17 cellular contexts compared by ENCODE assay signal in the genomic region with DNA sequence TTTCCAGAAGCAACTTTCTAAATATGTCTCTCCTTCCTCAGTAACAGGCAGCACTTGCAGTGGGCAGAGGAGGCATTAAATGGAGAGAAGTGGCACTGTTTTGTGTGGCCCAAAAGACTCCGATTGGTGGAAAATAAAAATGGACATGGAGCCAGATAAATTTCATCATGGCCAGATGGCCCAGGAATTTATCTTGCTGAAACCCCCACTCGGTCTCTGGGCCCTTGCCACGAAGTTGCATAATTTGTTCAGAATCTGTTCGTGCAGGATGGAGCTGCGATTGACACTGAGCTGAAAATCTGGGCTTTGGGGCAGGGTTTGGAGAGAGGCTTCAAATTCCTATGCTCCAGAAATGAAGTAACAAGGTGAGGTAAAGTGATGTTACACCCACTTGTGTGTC.
A peak's percentile ranks its signal among the peaks of the same experiment; 100 is the strongest.
DNase-seq lines count a peak whose midpoint lies in the region; ATAC-seq, FAIRE-seq and TF ChIP-seq lines count a peak whose summit lies in the region.
"Had no signal": no experiment of that assay in that cellular context is flagged by ENCODE, and none has a peak within 500 bp of the region (broad histone marks: within the 10 kb centered on the region; RNA-seq: fewer than 3 reads in every experiment).

No MANE protein-coding gene starts in this region.

- in situ Hi-C loops in G401 (cut with HindIII; ENCODE audit: low sequenced_read_pairs): no loop called here

- 34 to 38% methylated on average over 5 of the region's 5 CpGs for WGBS in body of pancreas, 2 donors
- WGBS in heart left ventricle, 4 donors: 46 to 73% (median 57%) methylated on average over 5 of the region's 5 CpGs
- WGBS in smooth muscle cell (ENCODE audit: low lambda C conversion rate): 75% methylated on average over 5 of the region's 5 CpGs

- H3K27me3 ChIP-seq in body of pancreas: no peaks in the 10 kb centered on the region
- H3K27me3 ChIP-seq in heart left ventricle: no peaks in the 10 kb centered on the region
- no peaks in the 10 kb centered on the region for H3K27me3 ChIP-seq in smooth muscle cell (ENCODE audit: low read depth)
- H3K27me3 ChIP-seq: SJCRH30 had no signal

- no peak overlapping the region for H3K27ac ChIP-seq in body of pancreas
- H3K27ac ChIP-seq in heart left ventricle: no peak overlapping the region
- peak overlapping the region; percentile 80 for H3K27ac ChIP-seq in smooth muscle cell (ENCODE audit: low read depth)
- H3K27ac ChIP-seq: neutrophil, SJCRH30 had no signal

- H2AFZ ChIP-seq in smooth muscle cell (ENCODE audit: low read depth): no peak overlapping the region

- H3K9ac ChIP-seq in smooth muscle cell (ENCODE audit: low read depth): no peak overlapping the region

- H3K4me2 ChIP-seq in smooth muscle cell: no peak overlapping the region

- TF ChIP-seq CTCF in body of pancreas (IDR thresholded peaks at IDR 0.05): no peak
- TF ChIP-seq CTCF in heart left ventricle (IDR thresholded peaks at IDR 0.05): no peak
- TF ChIP-seq CTCF in smooth muscle cell (IDR thresholded peaks at IDR 0.05; ENCODE audit: borderline replicate concordance, insufficient read depth, poor library complexity, severe bottlenecking): no peak

- no peak for FAIRE-seq in GM12892 (lab: Jason Lieb, UNC)

- no peaks in the 10 kb centered on the region for H3K79me2 ChIP-seq in smooth muscle cell (ENCODE audit: low read depth)

- H3K4me1 ChIP-seq in body of pancreas: no peaks in the 10 kb centered on the region
- H3K4me1 ChIP-seq in heart left ventricle: peaks cover 0 to 9% (median 0%) of the 10 kb centered on the region in 12 donors
- no peaks in the 10 kb centered on the region for H3K4me1 ChIP-seq in smooth muscle cell (ENCODE audit: low read depth)
- H3K4me1 ChIP-seq: SJCRH30 had no signal

- no peaks in the 10 kb centered on the region for H3F3A ChIP-seq in smooth muscle cell (ENCODE audit: low read depth)

- DNase-seq in G401 (ENCODE audit: low spot score) (peak; percentile 97), body of pancreas (peak in 3 of 4 donors; percentile 19 to 25 (median 22)), heart left ventricle (peak in 4 of 5 donors; percentile 28 to 67 (median 53)), smooth muscle cell (lab: John Stamatoyannopoulos, UW; ENCODE audit: unreplicated experiment) (no peak), amniotic stem cell (lab: John Stamatoyannopoulos, UW) (no peak), GM12892 (ENCODE audit: insufficient read length) (no peak)
- no peak for DNase-seq in activated CD4-positive, alpha-beta T cell treated with anti-CD3 and anti-CD28 coated beads, Interleukin-2, amount 50 U/mL, for 1 hour
- DNase-seq: activated B cell treated with CpG ODN at 0.5 μM for 24 hours; activated T-cell treated with anti-CD3 and anti-CD28 coated beads, Interleukin-2, amount 50 U/mL, for 72 hours; COR-L47; foreskin melanocyte; NCI-H1417 treated with DMSO at 0.1 percent for 48 hours; NCI-H82; SJCRH30; stimulated activated CD4-positive, alpha-beta T cell treated with anti-CD3 and anti-CD28 coated beads, Interleukin-1b, Interleukin-23, amount 100 ng/mL, for 48 hours had no signal

- TF ChIP-seq POLR2A in body of pancreas (IDR thresholded peaks at IDR 0.05) (no peak), heart left ventricle (IDR thresholded peaks at IDR 0.05) (no peak), GM12892 (IDR thresholded peaks at IDR 0.05; ENCODE audit: low read depth, low read length) (no peak)

- H3K36me3 ChIP-seq in body of pancreas (replicated peaks in 1 of 2; ENCODE audit: insufficient read depth in 1 of 2, low read depth in 2 of 2) (no peaks in the 10 kb centered on the region), heart left ventricle (no peaks in the 10 kb centered on the region), smooth muscle cell (ENCODE audit: low read depth) (no peaks in the 10 kb centered on the region)
- H3K36me3 ChIP-seq: neutrophil, SJCRH30 had no signal

- H3K4me3 ChIP-seq in body of pancreas (no peak overlapping the region), heart left ventricle (no peak overlapping the region), smooth muscle cell (no peak overlapping the region)
- H3K4me3 ChIP-seq: SJCRH30 had no signal

- ATAC-seq in body of pancreas (peak; percentile 35), heart left ventricle (peak in 3 of 4 donors; percentile 39 to 84 (median 51)), GM19463 (IDR thresholded peaks at IDR 0.05; ENCODE audit: unreplicated experiment) (no peak)
- ATAC-seq: activated T-cell treated with anti-CD3 and anti-CD28 coated beads, Interleukin-2, amount 50 U/mL, for 72 hours had no signal

- intact Hi-C loops in body of pancreas (cut with DNase I) (no loop called here), heart left ventricle (cut with DNase I) (no loop called here)

- no peaks in the 10 kb centered on the region for H4K20me1 ChIP-seq in smooth muscle cell (ENCODE audit: low read depth)

- H3K9me3 ChIP-seq in body of pancreas (no peaks in the 10 kb centered on the region), heart left ventricle (peaks cover 0 to 13% (median 0%) of the 10 kb centered on the region in 12 donors), smooth muscle cell (replicated peaks; ENCODE audit: low read depth) (no peaks in the 10 kb centered on the region)
- H3K9me3 ChIP-seq: neutrophil, SJCRH30 had no signal

Comparison
In these comparisons a context has a peak if more than half of its experiments do, and no peak if none do; other contexts are left out.
1. DNase-seq: peak in G401 (single experiment), body of pancreas (3 of 4) and heart left ventricle (4 of 5); none in smooth muscle cell (single experiment), amniotic stem cell (single experiment), activated CD4-positive, alpha-beta T cell treated with anti-CD3 and anti-CD28 coated beads, Interleukin-2, amount 50 U/mL, for 1 hour (single experiment) and GM12892 (single experiment).